Comparison of ENCODE assay signal across 13 cellular contexts in genomic region chr19:36392916-36393673, GRCh38. TPM values are rescaled to one million over a fixed set of nuclear protein-coding genes. Genes with fewer than 3 reads are reported as not detected.
DNase-seq lines count a peak whose midpoint lies in the region; ATAC-seq and TF ChIP-seq lines count a peak whose summit lies in the region.
"Had no signal": no experiment of that assay in that cellular context is flagged by ENCODE, and none has a peak within 500 bp of the region (broad histone marks: within the 10 kb centered on the region; RNA-seq: fewer than 3 reads in every experiment).

No MANE protein-coding gene starts in this region.

- no peak overlapping the region for H2BK5ac ChIP-seq in mesendoderm (ENCODE audit: low read length)

- H3K27me3 Mint-ChIP-seq in CD8-positive, alpha-beta T cell (ENCODE audit: low read depth) = no peaks in the 10 kb centered on the region

- no peak overlapping the region for H3K4me2 ChIP-seq in mesendoderm (ENCODE audit: low read length)

- H3K9me3 Mint-ChIP-seq in CD8-positive, alpha-beta T cell = peaks cover 44% of the 10 kb centered on the region

- no peak for ATAC-seq in CD8-positive, alpha-beta T cell
- ATAC-seq in left ventricle myocardium superior = no peak
- ATAC-seq: PC-3 had no signal

- H2BK15ac ChIP-seq in mesendoderm (replicated peaks; ENCODE audit: low read depth) = no peak overlapping the region

- H3K79me2 ChIP-seq in mesendoderm (ENCODE audit: control insufficient read depth, insufficient read depth, low read length) = no peaks in the 10 kb centered on the region

- H3K36me3 ChIP-seq in mesendoderm (ENCODE audit: control insufficient read depth, insufficient read depth, low read length) = peaks cover 20% of the 10 kb centered on the region
- H3K36me3 ChIP-seq in subcutaneous abdominal adipose tissue (ENCODE audit: control insufficient read depth in 5 of 5, insufficient read depth in 5 of 5, low read length in 5 of 5) = peaks cover 33 to 42% (median 38%) of the 10 kb centered on the region in 5 donors
- H3K36me3 ChIP-seq in CD8-positive, alpha-beta T cell (ENCODE audit: insufficient read depth, low read length) = peaks cover 14% of the 10 kb centered on the region

- H3K4me1 Mint-ChIP-seq in CD8-positive, alpha-beta T cell (ENCODE audit: low read depth) = no peaks in the 10 kb centered on the region

- peaks cover 64% of the 10 kb centered on the region for H3K36me3 Mint-ChIP-seq in CD8-positive, alpha-beta T cell

- POLR2A ChIA-PET in CD8-positive, alpha-beta T cell (lab: Charles Lee) = no interaction called here

- TF ChIP-seq CTCF in CD8-positive, alpha-beta T cell (IDR thresholded peaks at IDR 0.05) = no peak

- H3K9ac ChIP-seq in mesendoderm (ENCODE audit: low read length) (no peak overlapping the region), subcutaneous abdominal adipose tissue (ENCODE audit: low read length in 5 of 5) (no peak overlapping the region)

- no peak overlapping the region for H4K5ac ChIP-seq in mesendoderm (ENCODE audit: low read length)

- H3K27ac ChIP-seq in mesendoderm (ENCODE audit: low read depth, low read length) (no peak overlapping the region), subcutaneous abdominal adipose tissue (ENCODE audit: low read depth, low read length) (no peak overlapping the region)
- H3K27ac ChIP-seq in CD8-positive, alpha-beta T cell (ENCODE audit: low read depth, low read length) = no peak overlapping the region

- peaks cover 48 to 67% (median 54%) of the 10 kb centered on the region in 5 donors for H3K9me3 ChIP-seq in subcutaneous abdominal adipose tissue (ENCODE audit: control insufficient read depth in 5 of 5, low read length in 5 of 5)
- H3K9me3 ChIP-seq in CD8-positive, alpha-beta T cell (ENCODE audit: low read length) = peaks cover 46% of the 10 kb centered on the region

- DNase-seq in ELF-1 (ENCODE audit: low read depth, low spot score) (peak; percentile 13), amniotic epithelial cell (ENCODE audit: low read depth) (peak; percentile 6), mesendoderm (peak; percentile 65), NCI-H146 (lab: John Stamatoyannopoulos, UW) (no peak), left ventricle myocardium superior (no peak), hepatic stellate cell (ENCODE audit: low spot score) (no peak)
- DNase-seq in CD8-positive, alpha-beta T cell = no peak
- DNase-seq: BE2C, DMS153, HCEC 1CT, NCI-H226, PC-3 had no signal

- H3K4me3 ChIP-seq in mesendoderm (ENCODE audit: low read length) = peak overlapping the region; percentile 52
- H3K4me3 ChIP-seq in subcutaneous abdominal adipose tissue (ENCODE audit: low read depth in 1 of 5, low read length in 5 of 5) = peak overlapping the region; percentile 32 to 60 (median 47)
- H3K4me3 ChIP-seq in CD8-positive, alpha-beta T cell (ENCODE audit: low read depth, low read length) = no peak overlapping the region

- H3K56ac ChIP-seq in mesendoderm (ENCODE audit: low read length) = no peak overlapping the region

- H3K18ac ChIP-seq in mesendoderm (ENCODE audit: low read length) = no peak overlapping the region

- CTCF ChIA-PET in CD8-positive, alpha-beta T cell (lab: Charles Lee) = interaction anchor here (0.5 kb wide), 1 partner anchor 27 kb away, joined by 3 read pairs; no protein-coding TSS in a partner anchor

- intact Hi-C loops in CD8-positive, alpha-beta T cell (cut with DNase I, micrococcal nuclease) = no loop called here
- intact Hi-C loops in left ventricle myocardium superior (cut with micrococcal nuclease) = no loop called here

- H3K4me1 ChIP-seq in mesendoderm (ENCODE audit: control insufficient read depth, low read depth, low read length) = no peaks in the 10 kb centered on the region
- H3K4me1 ChIP-seq in subcutaneous abdominal adipose tissue (ENCODE audit: control insufficient read depth in 5 of 5, insufficient read depth in 5 of 5, low read length in 5 of 5) = no peaks in the 10 kb centered on the region
- no peaks in the 10 kb centered on the region for H3K4me1 ChIP-seq in CD8-positive, alpha-beta T cell (ENCODE audit: insufficient read depth, low read length)
- H3K4me1 ChIP-seq: BE2C had no signal

- H2BK120ac ChIP-seq in mesendoderm (ENCODE audit: low read depth, low read length) = no peak overlapping the region

- no CpG with 5 or more reads among the region's 11 CpGs for WGBS in mesendoderm (ENCODE audit: extremely low coverage, insufficient coverage, low lambda C conversion rate)

- no peak overlapping the region for H3K27ac Mint-ChIP-seq in CD8-positive, alpha-beta T cell

- H3K4me3 Mint-ChIP-seq in CD8-positive, alpha-beta T cell = no peak overlapping the region

- no peak overlapping the region for H3K23ac ChIP-seq in mesendoderm (ENCODE audit: low read length)

- no peak overlapping the region for H2AK5ac ChIP-seq in mesendoderm (ENCODE audit: low read length)

- no peaks in the 10 kb centered on the region for H3K79me1 ChIP-seq in mesendoderm (ENCODE audit: low read length)

- no peaks in the 10 kb centered on the region for H3K27me3 ChIP-seq in mesendoderm (ENCODE audit: insufficient read depth, low read length, poor library complexity)
- H3K27me3 ChIP-seq in subcutaneous abdominal adipose tissue (ENCODE audit: control insufficient read depth in 5 of 5, insufficient read depth in 4 of 5, low read length in 5 of 5) = no peaks in the 10 kb centered on the region
- no peaks in the 10 kb centered on the region for H3K27me3 ChIP-seq in CD8-positive, alpha-beta T cell (ENCODE audit: insufficient read depth, low read length)
- H3K27me3 ChIP-seq: BE2C had no signal

- H3K4ac ChIP-seq in mesendoderm (ENCODE audit: low read depth, low read length) = no peak overlapping the region

- H4K8ac ChIP-seq in mesendoderm (ENCODE audit: low read depth, low read length) = no peak overlapping the region

RNA-seq across cellular contexts. Expression of gene ZFP14, which starts 14.1 kb away (rescaled TPM):
- polyA plus RNA-seq in mesendoderm (2013, experiment 1 of 2) = 1.6 TPM
- 1.5 TPM for polyA plus RNA-seq in mesendoderm (2013, experiment 2 of 2)
- total RNA-seq in CD8-positive, alpha-beta T cell = 1 to 10 TPM; 5.0 to 5.7 TPM
- total RNA-seq in left ventricle myocardium superior = 2.4 TPM

RNA-seq across cellular contexts. Expression of gene ZFP82, which starts 25.3 kb away (rescaled TPM):
- polyA plus RNA-seq in mesendoderm (2013, experiment 1 of 2) = 8.5 TPM
- polyA plus RNA-seq in mesendoderm (2013, experiment 2 of 2) = 8.8 TPM
- total RNA-seq in CD8-positive, alpha-beta T cell = 1 to 10 TPM; 5.3 to 5.6 TPM
- 5.0 TPM for total RNA-seq in left ventricle myocardium superior

Comparison
In these comparisons a context has a peak if more than half of its experiments do, and no peak if none do; other contexts are left out.
1. DNase-seq: peak in ELF-1 (single experiment), amniotic epithelial cell (single experiment) and mesendoderm (single experiment); none in NCI-H146 (single experiment), CD8-positive, alpha-beta T cell (0 of 7), left ventricle myocardium superior (single experiment) and hepatic stellate cell (single experiment).